17 cellular contexts compared by ENCODE assay signal in genomic region chr14:58464652-58465051, GRCh38. TPM values are rescaled to one million over a fixed set of nuclear protein-coding genes. Genes with fewer than 3 reads are reported as not detected.
DNase-seq lines count a peak whose midpoint lies in the region; FAIRE-seq and TF ChIP-seq lines count a peak whose summit lies in the region.
"Had no signal": no experiment of that assay in that cellular context is flagged by ENCODE, and none has a peak within 500 bp of the region (broad histone marks: within the 10 kb centered on the region; RNA-seq: fewer than 3 reads in every experiment).

No MANE protein-coding gene starts in this region.

- H3K4me3 ChIP-seq in mammary epithelial cell (replicated peaks in 1 of 3; ENCODE audit: insufficient read depth in 1 of 3, low read depth in 2 of 3, low read length in 3 of 3): no peak overlapping the region
- H3K4me3 ChIP-seq in breast epithelium: no peak overlapping the region
- H3K4me3 ChIP-seq in epithelial cell of esophagus (ENCODE audit: low read length): no peak overlapping the region
- no peak overlapping the region for H3K4me3 ChIP-seq in keratinocyte (ENCODE audit: control insufficient read depth in 2 of 3, extremely low read depth in 1 of 3, insufficient read depth in 2 of 3, low read depth in 1 of 3, low read length in 3 of 3)
- H3K4me3 ChIP-seq in smooth muscle cell: no peak overlapping the region
- no peak overlapping the region for H3K4me3 ChIP-seq in left ventricle myocardium inferior
- H3K4me3 ChIP-seq: BLaER1 had no signal

- no peak for TF ChIP-seq POLR2A in breast epithelium (IDR thresholded peaks at IDR 0.05)
- no peak for TF ChIP-seq POLR2A in H54 (IDR thresholded peaks at IDR 0.05; ENCODE audit: low read depth, low read length)

- WGBS in mammary epithelial cell (ENCODE audit: low coverage, missing lambda C conversion rate): 12% methylated on average over 8 of the region's 8 CpGs
- 86% methylated on average over 8 of the region's 8 CpGs for WGBS in smooth muscle cell (ENCODE audit: low lambda C conversion rate)

- in situ Hi-C loops in mammary epithelial cell (cut with MboI; ENCODE audit: low sequenced_read_pairs in 2 of 2): no loop called here

- no peak for TF ChIP-seq CTCF in mammary epithelial cell (conservative IDR thresholded peaks at IDR 0.05 in 1 of 2, IDR thresholded peaks at IDR 0.05 in 1 of 2; ENCODE audit: extremely low read depth in 1 of 2, insufficient read depth in 1 of 2, low read depth in 1 of 2, low read length in 2 of 2)
- TF ChIP-seq CTCF in breast epithelium (IDR thresholded peaks at IDR 0.05): no peak
- TF ChIP-seq CTCF in epithelial cell of esophagus (IDR thresholded peaks at IDR 0.05; ENCODE audit: insufficient read depth, low read depth, low read length, missing control alignments): no peak
- no peak for TF ChIP-seq CTCF in keratinocyte (optimal IDR thresholded peaks at IDR 0.05 in 1 of 3, IDR thresholded peaks at IDR 0.05 in 1 of 3, conservative IDR thresholded peaks at IDR 0.05 in 1 of 3; ENCODE audit: extremely low read depth in 1 of 3, insufficient read depth in 2 of 3, low read length in 3 of 3)
- no peak for TF ChIP-seq CTCF in smooth muscle cell (IDR thresholded peaks at IDR 0.05; ENCODE audit: borderline replicate concordance, insufficient read depth, poor library complexity, severe bottlenecking)
- no peak for TF ChIP-seq CTCF in left ventricle myocardium inferior (IDR thresholded peaks at IDR 0.05; ENCODE audit: borderline replicate concordance)

- FAIRE-seq in keratinocyte (lab: Jason Lieb, UNC) (peak; percentile 32), H54 (lab: Jason Lieb, UNC) (no peak)
- FAIRE-seq: GM12892, H1 had no signal

- H3K36me3 ChIP-seq in mammary epithelial cell (ENCODE audit: insufficient read depth, low read length): peaks cover 8% of the 10 kb centered on the region
- H3K36me3 ChIP-seq in breast epithelium: no peaks in the 10 kb centered on the region
- H3K36me3 ChIP-seq in keratinocyte (ENCODE audit: control insufficient read depth in 2 of 2, extremely low read depth in 1 of 2, insufficient read depth in 2 of 2, low read length in 2 of 2): peaks cover 3% of the 10 kb centered on the region in 2 experiments
- peaks cover 3% of the 10 kb centered on the region for H3K36me3 ChIP-seq in smooth muscle cell (ENCODE audit: low read depth)
- H3K36me3 ChIP-seq in left ventricle myocardium inferior: peaks cover 90% of the 10 kb centered on the region

- dilution Hi-C loops in mammary epithelial cell (cut with HindIII; ENCODE audit: low sequenced_read_pairs) (no loop called here), keratinocyte (cut with MboI; ENCODE audit: extremely low pct_ligation_motif_present, low sequenced_read_pairs) (no loop called here)

- H3K9me1 ChIP-seq in keratinocyte (ENCODE audit: control insufficient read depth, extremely low read depth, insufficient read depth, low read length): no peaks in the 10 kb centered on the region

- CTCF ChIA-PET in mammary epithelial cell (lab: Charles Lee; ENCODE audit: low non-redundant PET): no interaction called here

- BruUV-seq in mammary epithelial cell (replicated peaks; lab: Mats Ljungman, UMichigan): no TSS peak

- H3F3A ChIP-seq in smooth muscle cell (ENCODE audit: low read depth): no peaks in the 10 kb centered on the region

- peak overlapping the region; percentile 26 for H3K27ac ChIP-seq in mammary epithelial cell (ENCODE audit: insufficient read depth, low read depth, low read length)
- no peak overlapping the region for H3K27ac ChIP-seq in breast epithelium
- H3K27ac ChIP-seq in keratinocyte (ENCODE audit: control insufficient read depth, insufficient read depth, low read length): peak overlapping the region; percentile 35
- H3K27ac ChIP-seq in smooth muscle cell (ENCODE audit: low read depth): peak overlapping the region; percentile 40
- H3K27ac ChIP-seq in left ventricle myocardium inferior (replicated peaks): no peak overlapping the region
- H3K27ac ChIP-seq: 22Rv1, BLaER1 had no signal

- no peak overlapping the region for H3K9ac ChIP-seq in mammary epithelial cell (ENCODE audit: insufficient read depth, low read length)
- H3K9ac ChIP-seq in keratinocyte (ENCODE audit: control insufficient read depth, extremely low read depth, insufficient read depth, low read length): no peak overlapping the region
- no peak overlapping the region for H3K9ac ChIP-seq in smooth muscle cell (ENCODE audit: low read depth)
- H3K9ac ChIP-seq: BLaER1 had no signal

- intact Hi-C loops in mammary epithelial cell (cut with micrococcal nuclease) (no loop called here), breast epithelium (cut with DNase I; ENCODE audit: low total_unique reads) (no loop called here), left ventricle myocardium inferior (cut with micrococcal nuclease) (no loop called here)

- H3K4me1 ChIP-seq in mammary epithelial cell (ENCODE audit: insufficient read depth, low read length): peaks cover 5% of the 10 kb centered on the region
- no peaks in the 10 kb centered on the region for H3K4me1 ChIP-seq in breast epithelium
- peaks cover 8% of the 10 kb centered on the region for H3K4me1 ChIP-seq in keratinocyte (ENCODE audit: control insufficient read depth, extremely low read depth, insufficient read depth, low read length)
- no peaks in the 10 kb centered on the region for H3K4me1 ChIP-seq in smooth muscle cell (ENCODE audit: low read depth)
- no peaks in the 10 kb centered on the region for H3K4me1 ChIP-seq in left ventricle myocardium inferior
- H3K4me1 ChIP-seq: BLaER1 had no signal

- peak; percentile 79 for DNase-seq in mammary epithelial cell
- no peak for DNase-seq in breast epithelium (ENCODE audit: low spot score in 2 of 2)
- DNase-seq in epithelial cell of esophagus (ENCODE audit: low read depth): peak; percentile 42
- DNase-seq in keratinocyte (ENCODE audit: low read depth, low spot score): no peak
- no peak for DNase-seq in smooth muscle cell (lab: John Stamatoyannopoulos, UW; ENCODE audit: unreplicated experiment)
- DNase-seq in H54 (ENCODE audit: insufficient read length, low spot score): no peak
- no peak for DNase-seq in GOT3 (lab: John Stamatoyannopoulos, UW)
- no peak for DNase-seq in left ventricle myocardium inferior
- DNase-seq: CD4-positive, alpha-beta T cell; COR-L47; DMS79 treated with DMSO at 0.1 percent for 48 hours; GF-D8; H9 had no signal

- H4K20me1 ChIP-seq in mammary epithelial cell (ENCODE audit: insufficient read depth, low read length) (no peaks in the 10 kb centered on the region), keratinocyte (ENCODE audit: control insufficient read depth, extremely low read depth, insufficient read depth, low read length) (no peaks in the 10 kb centered on the region), smooth muscle cell (ENCODE audit: low read depth) (no peaks in the 10 kb centered on the region)
- H4K20me1 ChIP-seq: BLaER1 had no signal

- H3K4me2 ChIP-seq in mammary epithelial cell (ENCODE audit: insufficient read depth, low read depth, low read length): no peak overlapping the region
- no peak overlapping the region for H3K4me2 ChIP-seq in keratinocyte (ENCODE audit: control insufficient read depth, extremely low read depth, insufficient read depth, low read depth, low read length)
- no peak overlapping the region for H3K4me2 ChIP-seq in smooth muscle cell
- H3K4me2 ChIP-seq: BLaER1 had no signal

- no peaks in the 10 kb centered on the region for H3K79me2 ChIP-seq in mammary epithelial cell (ENCODE audit: insufficient read depth, low read length)
- no peaks in the 10 kb centered on the region for H3K79me2 ChIP-seq in keratinocyte (ENCODE audit: control insufficient read depth, insufficient read depth, low read length)
- H3K79me2 ChIP-seq in smooth muscle cell (ENCODE audit: low read depth): no peaks in the 10 kb centered on the region

- H3K27me3 ChIP-seq in mammary epithelial cell (ENCODE audit: insufficient read depth, low read length) (no peaks in the 10 kb centered on the region), breast epithelium (no peaks in the 10 kb centered on the region), keratinocyte (ENCODE audit: control insufficient read depth, extremely low read depth, insufficient read depth, low read length) (no peaks in the 10 kb centered on the region), smooth muscle cell (ENCODE audit: low read depth) (no peaks in the 10 kb centered on the region), left ventricle myocardium inferior (ENCODE audit: low read depth) (no peaks in the 10 kb centered on the region)
- H3K27me3 ChIP-seq: BLaER1 had no signal

- H2AFZ ChIP-seq in mammary epithelial cell (ENCODE audit: low read depth, low read length): peak overlapping the region; percentile 24
- no peak overlapping the region for H2AFZ ChIP-seq in keratinocyte (ENCODE audit: control insufficient read depth, low read length)
- H2AFZ ChIP-seq in smooth muscle cell (ENCODE audit: low read depth): no peak overlapping the region

- H3K9me3 ChIP-seq in mammary epithelial cell (replicated peaks; ENCODE audit: insufficient read depth, low read length): no peaks in the 10 kb centered on the region
- H3K9me3 ChIP-seq in breast epithelium: no peaks in the 10 kb centered on the region
- no peaks in the 10 kb centered on the region for H3K9me3 ChIP-seq in keratinocyte (ENCODE audit: control insufficient read depth, low read depth, low read length)
- H3K9me3 ChIP-seq in smooth muscle cell (replicated peaks; ENCODE audit: low read depth): no peaks in the 10 kb centered on the region
- no peaks in the 10 kb centered on the region for H3K9me3 ChIP-seq in left ventricle myocardium inferior (replicated peaks)
- H3K9me3 ChIP-seq: BLaER1 had no signal

RNA-seq across cellular contexts. Expression of gene KIAA0586, which starts 37.1 kb away (rescaled TPM):
- total RNA-seq in mammary epithelial cell (10 to 100 TPM; 14.3 to 16.2 TPM), breast epithelium (10 to 100 TPM; 22.3 to 29.6 (median 22.4) TPM), smooth muscle cell (19.9 and 20.0 TPM in 2 replicates), left ventricle myocardium inferior (13.0 TPM)
- polyA plus RNA-seq in mammary epithelial cell (10.1 TPM), keratinocyte (8.2 to 12.4 TPM (median 10.5 TPM) in 3 replicates), smooth muscle cell (6.5 and 8.5 TPM in 2 replicates)
- polyA minus RNA-seq in mammary epithelial cell (18.4 TPM), keratinocyte (15.0 to 34.5 TPM (median 18.9 TPM) in 3 replicates)
- 3.6 TPM for polyA plus RNA-seq in keratinocyte (2011; ENCODE audit: low read depth)
- 5.5 and 9.5 TPM in 2 replicates for polyA plus RNA-seq in keratinocyte (2011; cell fraction: cytosol; rRNA removed)
- polyA plus RNA-seq in keratinocyte (2011; cell fraction: nucleus; rRNA removed): 14.4 and 15.3 TPM in 2 replicates
- polyA plus RNA-seq in keratinocyte (2012; ENCODE audit: low replicate concordance): 4.1 and 8.3 TPM in 2 replicates
- 10.7 TPM for polyA minus RNA-seq in keratinocyte (2011; cell fraction: cytosol; rRNA and poly(A)+ RNA removed)
- 16.2 and 33.1 TPM in 2 replicates for polyA minus RNA-seq in keratinocyte (2011; cell fraction: nucleus; rRNA and poly(A)+ RNA removed)

RNA-seq across cellular contexts. Expression of gene TIMM9, which starts 37.3 kb away (rescaled TPM):
- total RNA-seq in mammary epithelial cell (10 to 100 TPM; 39.5 to 50.8 TPM), breast epithelium (10 to 100 TPM; 37.4 to 70.6 (median 58.4) TPM), smooth muscle cell (42.2 and 51.8 TPM in 2 replicates), left ventricle myocardium inferior (27.8 TPM)
- polyA plus RNA-seq in mammary epithelial cell (47.7 TPM), keratinocyte (18.1 to 44.4 TPM (median 29.6 TPM) in 3 replicates), smooth muscle cell (40.2 and 48.7 TPM in 2 replicates)
- polyA minus RNA-seq in mammary epithelial cell (50.2 TPM), keratinocyte (4.6 to 26.3 TPM (median 16.0 TPM) in 3 replicates)
- polyA plus RNA-seq in keratinocyte (2011; ENCODE audit: low read depth): 98.1 TPM
- polyA plus RNA-seq in keratinocyte (2011; cell fraction: cytosol; rRNA removed): 32.0 and 36.9 TPM in 2 replicates
- polyA plus RNA-seq in keratinocyte (2011; cell fraction: nucleus; rRNA removed): 11.0 and 18.7 TPM in 2 replicates
- polyA plus RNA-seq in keratinocyte (2012; ENCODE audit: low replicate concordance): 53.7 and 69.9 TPM in 2 replicates
- polyA minus RNA-seq in keratinocyte (2011; cell fraction: cytosol; rRNA and poly(A)+ RNA removed): 23.6 TPM
- 1.3 and 5.0 TPM in 2 replicates for polyA minus RNA-seq in keratinocyte (2011; cell fraction: nucleus; rRNA and poly(A)+ RNA removed)

Comparison
In these comparisons a context has a peak if more than half of its experiments do, and no peak if none do; other contexts are left out.
1. DNase-seq: peak in mammary epithelial cell (single experiment) and epithelial cell of esophagus (single experiment); none in breast epithelium (0 of 2), keratinocyte (single experiment), smooth muscle cell (single experiment), H54 (single experiment), GOT3 (single experiment) and left ventricle myocardium inferior (single experiment).
2. H3K27ac ChIP-seq: peak in mammary epithelial cell (single experiment), keratinocyte (single experiment) and smooth muscle cell (single experiment); none in breast epithelium (0 of 2) and left ventricle myocardium inferior (single experiment).